ENCODE assay signal across 8 cellular contexts in genomic region chr12:98399532-98399931, GRCh38.
DNase-seq lines count a peak whose midpoint lies in the region; ATAC-seq and TF ChIP-seq lines count a peak whose summit lies in the region.

No MANE protein-coding gene starts in this region.

- no peaks in the 10 kb centered on the region for H3K9me3 Mint-ChIP-seq in activated T-cell treated with anti-CD3 and anti-CD28 coated beads, Interleukin-2, amount 50 U/mL, for 24 hours

- H3K4me2 ChIP-seq in hepatocyte, result no peak overlapping the region

- ATAC-seq in HG02759 (IDR thresholded peaks at IDR 0.05; ENCODE audit: unreplicated experiment), result peak; percentile 47

- peak overlapping the region; percentile 38 for H2AFZ ChIP-seq in hepatocyte

- no peaks in the 10 kb centered on the region for H3K36me3 ChIP-seq in hepatocyte (replicated peaks; ENCODE audit: insufficient read depth, low read depth)
- H3K36me3 ChIP-seq in testis (ENCODE audit: low read depth, missing control alignments), result no peaks in the 10 kb centered on the region
- H3K36me3 ChIP-seq in colonic mucosa, result no peaks in the 10 kb centered on the region

- no peaks in the 10 kb centered on the region for H3K27me3 ChIP-seq in hepatocyte
- no peaks in the 10 kb centered on the region for H3K27me3 ChIP-seq in testis
- no peaks in the 10 kb centered on the region for H3K27me3 ChIP-seq in colonic mucosa

- H3K4me1 Mint-ChIP-seq in activated T-cell treated with anti-CD3 and anti-CD28 coated beads, Interleukin-2, amount 50 U/mL, for 24 hours (ENCODE audit: low read depth), result peaks cover 44% of the 10 kb centered on the region

- H3K9ac ChIP-seq in colonic mucosa (ENCODE audit: low read depth in 2 of 2, low read length in 2 of 2), result no peak overlapping the region

- in situ Hi-C loops in GM13976 (cut with MboI; ENCODE audit: low sequenced_read_pairs, unreplicated experiment), result loop anchor here (25.0 kb wide), 2 partner anchors 1237 to 1412 kb away; no protein-coding TSS in a partner anchor

- H3K36me3 Mint-ChIP-seq in activated T-cell treated with anti-CD3 and anti-CD28 coated beads, Interleukin-2, amount 50 U/mL, for 24 hours (ENCODE audit: low read depth), result no peaks in the 10 kb centered on the region

- H3K4me3 Mint-ChIP-seq in activated T-cell treated with anti-CD3 and anti-CD28 coated beads, Interleukin-2, amount 50 U/mL, for 24 hours, result peak overlapping the region; percentile 21

- intact Hi-C loops in testis (cut with DNase I; ENCODE audit: low total_unique reads) (no loop called here), colonic mucosa (cut with DNase I) (loop anchor here (10.0 kb wide), 1 partner anchor 1245 kb away; no protein-coding TSS in a partner anchor)

- no peaks in the 10 kb centered on the region for H3K9me2 ChIP-seq in hepatocyte (replicated peaks; ENCODE audit: insufficient read depth)

- H3K4me1 ChIP-seq in hepatocyte (ENCODE audit: insufficient read depth), result peaks cover 5% of the 10 kb centered on the region
- H3K4me1 ChIP-seq in testis, result no peaks in the 10 kb centered on the region
- no peaks in the 10 kb centered on the region for H3K4me1 ChIP-seq in colonic mucosa

- peak overlapping the region; percentile 27 for H3K27ac Mint-ChIP-seq in activated T-cell treated with anti-CD3 and anti-CD28 coated beads, Interleukin-2, amount 50 U/mL, for 24 hours

- H3K79me2 ChIP-seq in hepatocyte, result no peaks in the 10 kb centered on the region

- DNase-seq in GM13976 (ENCODE audit: low spot score), result peak; percentile 55
- DNase-seq in OCI-M1 (lab: John Stamatoyannopoulos, UW), result peak; percentile 63
- DNase-seq in activated T-cell treated with anti-CD3 and anti-CD28 coated beads, Interleukin-2, amount 50 U/mL, for 24 hours, result peak; percentile 69
- DNase-seq in hepatocyte (ENCODE audit: low spot score), result peak; percentile 74
- peak; percentile 35 for DNase-seq in stimulated activated CD8-positive, alpha-beta memory T cell treated with anti-CD3 and anti-CD28 coated beads, Interleukin-15, amount 100 ng/mL, for 1 hour (ENCODE audit: low read depth)
- no peak for DNase-seq in testis
- DNase-seq in colonic mucosa, result no peak

- H4K20me1 ChIP-seq in hepatocyte (ENCODE audit: insufficient read depth, poor library complexity, severe bottlenecking), result no peaks in the 10 kb centered on the region

- no peaks in the 10 kb centered on the region for H3K27me3 Mint-ChIP-seq in activated T-cell treated with anti-CD3 and anti-CD28 coated beads, Interleukin-2, amount 50 U/mL, for 24 hours

- H3K4me3 ChIP-seq in hepatocyte, result no peak overlapping the region
- no peak overlapping the region for H3K4me3 ChIP-seq in testis
- H3K4me3 ChIP-seq in colonic mucosa, result no peak overlapping the region

- H3K9me3 ChIP-seq in hepatocyte (ENCODE audit: low read depth), result no peaks in the 10 kb centered on the region
- no peaks in the 10 kb centered on the region for H3K9me3 ChIP-seq in testis
- no peaks in the 10 kb centered on the region for H3K9me3 ChIP-seq in colonic mucosa

- H3K27ac ChIP-seq in hepatocyte (peak overlapping the region; percentile 28), testis (no peak overlapping the region), colonic mucosa (no peak overlapping the region)

- TF ChIP-seq CTCF in GM13976 (IDR thresholded peaks at IDR 0.05; ENCODE audit: borderline replicate concordance, control extremely low read depth, extremely low read depth, insufficient read depth, missing control alignments), result no peak
- no peak for TF ChIP-seq CTCF in hepatocyte (IDR thresholded peaks at IDR 0.05; ENCODE audit: poor library complexity)
- TF ChIP-seq CTCF in testis (IDR thresholded peaks at IDR 0.05), result no peak
- TF ChIP-seq CTCF in colonic mucosa (IDR thresholded peaks at IDR 0.05), result no peak

- no peak for TF ChIP-seq POLR2A in testis (IDR thresholded peaks at IDR 0.05)

- 22% methylated on average over 9 of the region's 9 CpGs for WGBS in hepatocyte (ENCODE audit: low lambda C conversion rate, missing lambda C conversion rate)
- WGBS in testis, 2 donors, result 44 to 54% methylated on average over 9 of the region's 9 CpGs

Comparison
In these comparisons a context has a peak if more than half of its experiments do, and no peak if none do; other contexts are left out.
1. DNase-seq: peak in GM13976 (single experiment), OCI-M1 (single experiment), activated T-cell treated with anti-CD3 and anti-CD28 coated beads, Interleukin-2, amount 50 U/mL, for 24 hours (single experiment), hepatocyte (single experiment) and stimulated activated CD8-positive, alpha-beta memory T cell treated with anti-CD3 and anti-CD28 coated beads, Interleukin-15, amount 100 ng/mL, for 1 hour (single experiment); none in testis (single experiment) and colonic mucosa (single experiment).